Comparison of ENCODE assay signal across 8 cellular contexts in the genomic region with DNA sequence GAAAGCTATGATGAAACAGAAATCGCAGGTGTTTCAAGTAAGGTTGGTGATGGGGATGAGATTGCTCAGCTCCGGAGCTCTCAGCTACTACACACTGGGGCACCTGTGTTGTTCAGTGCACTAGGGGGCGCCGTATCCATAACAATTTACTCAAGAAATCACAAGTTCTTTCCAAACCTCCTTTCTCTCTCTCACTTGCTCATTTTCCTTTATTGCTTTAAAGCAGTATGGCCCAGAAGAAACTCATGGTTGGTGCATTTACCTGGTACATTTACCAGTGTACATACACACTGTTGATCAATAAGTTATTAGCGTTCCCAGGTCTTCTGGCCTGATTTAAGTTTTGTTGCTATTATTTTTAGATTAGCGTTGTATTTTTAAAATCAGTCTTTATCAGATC.
DNase-seq lines count a peak whose midpoint lies in the region; ATAC-seq and TF ChIP-seq lines count a peak whose summit lies in the region.

No MANE protein-coding gene starts in this region.

- H3K4me1 Mint-ChIP-seq in CD14-positive monocyte: peaks cover 24% of the 10 kb centered on the region
- H3K4me1 Mint-ChIP-seq in natural killer cell treated with Interleukin-12 subunit alpha and Interleukin-12 subunit beta and Interleukin-15 and Interleukin-18, amount 100 ng/mL, for 72 hours (ENCODE audit: low read depth in 2 of 2): peaks cover 23 to 27% of the 10 kb centered on the region in 2 donors
- peaks cover 61% of the 10 kb centered on the region for H3K4me1 Mint-ChIP-seq in stimulated activated naive CD8-positive, alpha-beta T cell treated with anti-CD3 and anti-CD28 coated beads, Interleukin-15, amount 100 ng/mL, for 72 hours

- H3K27ac ChIP-seq in esophagus squamous epithelium: no peak overlapping the region

- ATAC-seq in GM19455 (IDR thresholded peaks at IDR 0.05; ENCODE audit: unreplicated experiment): peak; percentile 69
- peak; percentile 80 to 90 for ATAC-seq in natural killer cell treated with Interleukin-12 subunit alpha and Interleukin-12 subunit beta and Interleukin-15 and Interleukin-18, amount 100 ng/mL, for 72 hours
- peak; percentile 86 for ATAC-seq in stimulated activated naive CD8-positive, alpha-beta T cell treated with anti-CD3 and anti-CD28 coated beads, Interleukin-15, amount 100 ng/mL, for 72 hours

- no peaks in the 10 kb centered on the region for H3K36me3 Mint-ChIP-seq in CD14-positive monocyte
- no peaks in the 10 kb centered on the region for H3K36me3 Mint-ChIP-seq in natural killer cell treated with Interleukin-12 subunit alpha and Interleukin-12 subunit beta and Interleukin-15 and Interleukin-18, amount 100 ng/mL, for 72 hours

- TF ChIP-seq CTCF in CD14-positive monocyte (IDR thresholded peaks at IDR 0.05): peak; percentile 83
- TF ChIP-seq CTCF in esophagus squamous epithelium (IDR thresholded peaks at IDR 0.05): peak; percentile 62 to 86 (median 76)

- H3K9me3 Mint-ChIP-seq in CD14-positive monocyte: no peaks in the 10 kb centered on the region
- no peaks in the 10 kb centered on the region for H3K9me3 Mint-ChIP-seq in natural killer cell treated with Interleukin-12 subunit alpha and Interleukin-12 subunit beta and Interleukin-15 and Interleukin-18, amount 100 ng/mL, for 72 hours
- H3K9me3 Mint-ChIP-seq in stimulated activated naive CD8-positive, alpha-beta T cell treated with anti-CD3 and anti-CD28 coated beads, Interleukin-15, amount 100 ng/mL, for 72 hours: peaks cover 0 to 4% of the 10 kb centered on the region in 2 donors

- peaks cover 0 to 1% (median 0%) of the 10 kb centered on the region in 3 donors for H3K27me3 Mint-ChIP-seq in CD14-positive monocyte (ENCODE audit: low read depth in 3 of 3)
- no peaks in the 10 kb centered on the region for H3K27me3 Mint-ChIP-seq in natural killer cell treated with Interleukin-12 subunit alpha and Interleukin-12 subunit beta and Interleukin-15 and Interleukin-18, amount 100 ng/mL, for 72 hours
- no peaks in the 10 kb centered on the region for H3K27me3 Mint-ChIP-seq in stimulated activated naive CD8-positive, alpha-beta T cell treated with anti-CD3 and anti-CD28 coated beads, Interleukin-15, amount 100 ng/mL, for 72 hours

- H3K36me3 ChIP-seq in esophagus squamous epithelium: no peaks in the 10 kb centered on the region

- 28 to 29% methylated on average over 6 of the region's 6 CpGs for WGBS in esophagus squamous epithelium, 2 donors

- no peaks in the 10 kb centered on the region for H3K9me3 ChIP-seq in esophagus squamous epithelium

- intact Hi-C loops in CD14-positive monocyte (cut with micrococcal nuclease) (loop anchor here (2.0 to 10.0 kb wide), 3 partner anchors 92 to 350 kb away; no protein-coding TSS in a partner anchor), esophagus squamous epithelium (cut with DNase I) (loop anchor here (5.0 kb wide), 2 partner anchors 50 to 350 kb away; no protein-coding TSS in a partner anchor)

- no peak overlapping the region for H3K27ac Mint-ChIP-seq in CD14-positive monocyte
- H3K27ac Mint-ChIP-seq in natural killer cell treated with Interleukin-12 subunit alpha and Interleukin-12 subunit beta and Interleukin-15 and Interleukin-18, amount 100 ng/mL, for 72 hours: peak overlapping the region; percentile 89
- no peak overlapping the region for H3K27ac Mint-ChIP-seq in stimulated activated naive CD8-positive, alpha-beta T cell treated with anti-CD3 and anti-CD28 coated beads, Interleukin-15, amount 100 ng/mL, for 72 hours

- peaks cover 0 to 29% (median 10%) of the 10 kb centered on the region in 3 donors for H3K4me1 ChIP-seq in esophagus squamous epithelium

- no peak overlapping the region for H3K4me3 ChIP-seq in Jurkat, Clone E6-1 (ENCODE audit: low read length)
- H3K4me3 ChIP-seq in esophagus squamous epithelium: no peak overlapping the region

- DNase-seq in CD14-positive monocyte (ENCODE audit: low spot score) (no peak), OCI-M1 (lab: John Stamatoyannopoulos, UW) (peak; percentile 84), activated T-cell treated with anti-CD3 and anti-CD28 coated beads for 48 hours (ENCODE audit: low read depth) (peak; percentile 72), esophagus squamous epithelium (lab: John Stamatoyannopoulos, UW) (peak; percentile 5)
- peak; percentile 63 for DNase-seq in Jurkat, Clone E6-1 (ENCODE audit: low read depth, low spot score)
- DNase-seq in natural killer cell treated with Interleukin-12 subunit alpha and Interleukin-12 subunit beta and Interleukin-15 and Interleukin-18, amount 100 ng/mL, for 72 hours (ENCODE audit: low spot score): peak; percentile 88
- peak; percentile 77 to 85 for DNase-seq in stimulated activated naive CD8-positive, alpha-beta T cell treated with anti-CD3 and anti-CD28 coated beads, Interleukin-15, amount 100 ng/mL, for 72 hours

- H3K4me3 Mint-ChIP-seq in CD14-positive monocyte: no peak overlapping the region
- H3K4me3 Mint-ChIP-seq in natural killer cell treated with Interleukin-12 subunit alpha and Interleukin-12 subunit beta and Interleukin-15 and Interleukin-18, amount 100 ng/mL, for 72 hours: peak overlapping the region; percentile 43
- peak overlapping the region in 1 of 2 donors; percentile 48 for H3K4me3 Mint-ChIP-seq in stimulated activated naive CD8-positive, alpha-beta T cell treated with anti-CD3 and anti-CD28 coated beads, Interleukin-15, amount 100 ng/mL, for 72 hours

- no peak for TF ChIP-seq POLR2A in esophagus squamous epithelium (IDR thresholded peaks at IDR 0.05)

- H3K27me3 ChIP-seq in esophagus squamous epithelium: peaks cover 0 to 5% (median 0%) of the 10 kb centered on the region in 4 donors

Comparison
In these comparisons a context has a peak if more than half of its experiments do, and no peak if none do; other contexts are left out.
1. H3K27ac Mint-ChIP-seq: peak in natural killer cell treated with Interleukin-12 subunit alpha and Interleukin-12 subunit beta and Interleukin-15 and Interleukin-18, amount 100 ng/mL, for 72 hours (2 of 2); none in CD14-positive monocyte (0 of 7) and stimulated activated naive CD8-positive, alpha-beta T cell treated with anti-CD3 and anti-CD28 coated beads, Interleukin-15, amount 100 ng/mL, for 72 hours (0 of 2).
2. Peak in every context shown above with its lines, with median percentiles within 50 percentile points of each other: ATAC-seq.